In genomic region chr10:131651674-131652093, GRCh38 we compare ENCODE assay signal across 19 cellular contexts.
A peak's percentile ranks its signal among the peaks of the same experiment; 100 is the strongest.
DNase-seq lines count a peak whose midpoint lies in the region; TF ChIP-seq lines count a peak whose summit lies in the region.
"Had no signal": no experiment of that assay in that cellular context is flagged by ENCODE, and none has a peak within 500 bp of the region (broad histone marks: within the 10 kb centered on the region; RNA-seq: fewer than 3 reads in every experiment).

No MANE protein-coding gene starts in this region.

- H3K27me3 ChIP-seq in H7 (ENCODE audit: control insufficient read depth, insufficient read depth, low read length) (no peaks in the 10 kb centered on the region), sigmoid colon (peaks cover 0 to 36% (median 24%) of the 10 kb centered on the region in 3 donors), breast epithelium (peaks cover 0 to 30% of the 10 kb centered on the region in 2 donors)
- H3K27me3 ChIP-seq: colonic mucosa, SJSA1, testis had no signal

- H3K9me3 ChIP-seq in sigmoid colon (no peaks in the 10 kb centered on the region), breast epithelium (no peaks in the 10 kb centered on the region)
- H3K9me3 ChIP-seq: Caco-2, colonic mucosa, testis had no signal

- no peak for TF ChIP-seq CTCF in sigmoid colon (IDR thresholded peaks at IDR 0.05)
- TF ChIP-seq CTCF in breast epithelium (IDR thresholded peaks at IDR 0.05): no peak

- H3K36me3 ChIP-seq in H7 (replicated peaks; ENCODE audit: control insufficient read depth, insufficient read depth, low read length) (no peaks in the 10 kb centered on the region), sigmoid colon (no peaks in the 10 kb centered on the region), breast epithelium (no peaks in the 10 kb centered on the region)
- H3K36me3 ChIP-seq: colonic mucosa, SJSA1 had no signal

- no peak for TF ChIP-seq POLR2A in sigmoid colon (IDR thresholded peaks at IDR 0.05)
- TF ChIP-seq POLR2A in breast epithelium (IDR thresholded peaks at IDR 0.05): no peak

- DNase-seq in H7 (peak; percentile 89), NCI-H748 (lab: John Stamatoyannopoulos, UW; ENCODE audit: unreplicated experiment) (peak; percentile 74), islet precursor cell (peak; percentile 48), retina (peak; percentile 80), sigmoid colon (no peak), breast epithelium (ENCODE audit: low spot score in 2 of 2) (no peak), hepatic stellate cell (ENCODE audit: low spot score) (no peak)
- DNase-seq: activated CD4-positive, alpha-beta memory T cell treated with anti-CD3 and anti-CD28 coated beads, Interleukin-2, amount 10 ng/mL, durations not matched to agents 7 days and 5 days; Caco-2; colonic mucosa; GM23248; NCI-H1105; NCI-H2171 treated with DMSO at 0.1 percent for 48 hours; PC-3; stimulated activated CD4-positive, alpha-beta T cell treated with anti-CD3 and anti-CD28 coated beads, Interleukin-12 subunit alpha, Interleukin-12 subunit beta, amount 100 ng/mL, for 4 hours; T-helper 2 cell had no signal

- no peaks in the 10 kb centered on the region for H3K4me1 ChIP-seq in sigmoid colon
- no peaks in the 10 kb centered on the region for H3K4me1 ChIP-seq in breast epithelium
- H3K4me1 ChIP-seq: Caco-2, colonic mucosa, SJSA1 had no signal

- no peak overlapping the region for H3K27ac ChIP-seq in sigmoid colon
- H3K27ac ChIP-seq in breast epithelium: no peak overlapping the region
- H3K27ac ChIP-seq: colonic mucosa, GM23248, hepatocyte, SJSA1, testis had no signal

- TF ChIP-seq EP300 in sigmoid colon (IDR thresholded peaks at IDR 0.05): no peak

- H3K4me3 ChIP-seq in H7 (ENCODE audit: insufficient read depth, low read depth, low read length) (no peak overlapping the region; the same call in 1 of the 2 replicates), sigmoid colon (no peak overlapping the region), breast epithelium (no peak overlapping the region)
- H3K4me3 ChIP-seq: colonic mucosa, GM23248, hepatocyte, SJSA1, testis had no signal

- 5 to 9% methylated on average over 12 of the region's 12 CpGs for WGBS in sigmoid colon, 2 donors

- intact Hi-C loops in sigmoid colon (cut with DNase I): no loop called here
- intact Hi-C loops in breast epithelium (cut with DNase I; ENCODE audit: low total_unique reads): loop anchor here (5.0 kb wide), 1 partner anchor 59 kb away; no protein-coding TSS in a partner anchor

Comparison
In these comparisons a context has a peak if more than half of its experiments do, and no peak if none do; other contexts are left out.
1. DNase-seq: peak in H7 (single experiment), NCI-H748 (single experiment), islet precursor cell (single experiment) and retina (single experiment); none in sigmoid colon (single experiment), breast epithelium (0 of 2) and hepatic stellate cell (single experiment).